8 cellular contexts compared by ENCODE assay signal in genomic region chr22:35839811-35840739, GRCh38.
DNase-seq lines count a peak whose midpoint lies in the region; ATAC-seq and TF ChIP-seq lines count a peak whose summit lies in the region.

No MANE protein-coding gene starts in this region.

- no peak for TF ChIP-seq CTCF in GM12865 (IDR thresholded peaks at IDR 0.05; ENCODE audit: insufficient read depth, low read depth, low read length, missing control alignments)
- TF ChIP-seq CTCF in WI38 (IDR thresholded peaks at IDR 0.05; ENCODE audit: low read depth, low read length): no peak

- no peaks in the 10 kb centered on the region for H3K9me3 Mint-ChIP-seq in activated T-cell treated with anti-CD3 and anti-CD28 coated beads, Interleukin-2, amount 50 U/mL, for 72 hours

- peak; percentile 35 for DNase-seq in GM12865 (ENCODE audit: low read depth)
- peak; percentile 53 for DNase-seq in NCI-H2081 treated with DMSO at 0.1 percent for 48 hours (lab: John Stamatoyannopoulos, UW)
- DNase-seq in glomerular visceral epithelial cell (ENCODE audit: extremely low spot score): peak; percentile 94
- peak; percentile 68 for DNase-seq in occipital lobe (lab: John Stamatoyannopoulos, UW)
- no peak for DNase-seq in stimulated activated CD4-positive, alpha-beta T cell treated with anti-CD3 and anti-CD28 coated beads, Interleukin-2, amount 100 ng/mL, for 48 hours
- DNase-seq in central memory CD4-positive, alpha-beta T cell: no peak
- DNase-seq in activated T-cell treated with anti-CD3 and anti-CD28 coated beads, Interleukin-2, amount 50 U/mL, for 72 hours: no peak

- no peak for ATAC-seq in activated T-cell treated with anti-CD3 and anti-CD28 coated beads, Interleukin-2, amount 50 U/mL, for 72 hours (replicated peaks in 1 of 2)

- H3K4me3 ChIP-seq in GM12865 (ENCODE audit: low read depth, low read length): peak overlapping the region; percentile 3; the same call in 1 of the 2 replicates
- peak overlapping the region; percentile 87 for H3K4me3 ChIP-seq in WI38 (ENCODE audit: low read depth, low read length)

- no peak overlapping the region for H3K27ac Mint-ChIP-seq in activated T-cell treated with anti-CD3 and anti-CD28 coated beads, Interleukin-2, amount 50 U/mL, for 72 hours

- H3K27me3 Mint-ChIP-seq in activated T-cell treated with anti-CD3 and anti-CD28 coated beads, Interleukin-2, amount 50 U/mL, for 72 hours (ENCODE audit: low read depth): peaks cover 22% of the 10 kb centered on the region

- H3K4me1 Mint-ChIP-seq in activated T-cell treated with anti-CD3 and anti-CD28 coated beads, Interleukin-2, amount 50 U/mL, for 72 hours (ENCODE audit: low read depth): peaks cover 32% of the 10 kb centered on the region

- no peaks in the 10 kb centered on the region for H3K36me3 Mint-ChIP-seq in activated T-cell treated with anti-CD3 and anti-CD28 coated beads, Interleukin-2, amount 50 U/mL, for 72 hours (ENCODE audit: insufficient read depth in 2 of 2)

- H3K4me3 Mint-ChIP-seq in activated T-cell treated with anti-CD3 and anti-CD28 coated beads, Interleukin-2, amount 50 U/mL, for 72 hours: peak overlapping the region in 1 of 2 donors; percentile 15

Comparison
In these comparisons a context has a peak if more than half of its experiments do, and no peak if none do; other contexts are left out.
1. DNase-seq: peak in GM12865 (single experiment), NCI-H2081 treated with DMSO at 0.1 percent for 48 hours (single experiment), glomerular visceral epithelial cell (single experiment) and occipital lobe (single experiment); none in stimulated activated CD4-positive, alpha-beta T cell treated with anti-CD3 and anti-CD28 coated beads, Interleukin-2, amount 100 ng/mL, for 48 hours (0 of 2), central memory CD4-positive, alpha-beta T cell (single experiment) and activated T-cell treated with anti-CD3 and anti-CD28 coated beads, Interleukin-2, amount 50 U/mL, for 72 hours (0 of 2).